8 cellular contexts compared by ENCODE assay signal in the genomic region with DNA sequence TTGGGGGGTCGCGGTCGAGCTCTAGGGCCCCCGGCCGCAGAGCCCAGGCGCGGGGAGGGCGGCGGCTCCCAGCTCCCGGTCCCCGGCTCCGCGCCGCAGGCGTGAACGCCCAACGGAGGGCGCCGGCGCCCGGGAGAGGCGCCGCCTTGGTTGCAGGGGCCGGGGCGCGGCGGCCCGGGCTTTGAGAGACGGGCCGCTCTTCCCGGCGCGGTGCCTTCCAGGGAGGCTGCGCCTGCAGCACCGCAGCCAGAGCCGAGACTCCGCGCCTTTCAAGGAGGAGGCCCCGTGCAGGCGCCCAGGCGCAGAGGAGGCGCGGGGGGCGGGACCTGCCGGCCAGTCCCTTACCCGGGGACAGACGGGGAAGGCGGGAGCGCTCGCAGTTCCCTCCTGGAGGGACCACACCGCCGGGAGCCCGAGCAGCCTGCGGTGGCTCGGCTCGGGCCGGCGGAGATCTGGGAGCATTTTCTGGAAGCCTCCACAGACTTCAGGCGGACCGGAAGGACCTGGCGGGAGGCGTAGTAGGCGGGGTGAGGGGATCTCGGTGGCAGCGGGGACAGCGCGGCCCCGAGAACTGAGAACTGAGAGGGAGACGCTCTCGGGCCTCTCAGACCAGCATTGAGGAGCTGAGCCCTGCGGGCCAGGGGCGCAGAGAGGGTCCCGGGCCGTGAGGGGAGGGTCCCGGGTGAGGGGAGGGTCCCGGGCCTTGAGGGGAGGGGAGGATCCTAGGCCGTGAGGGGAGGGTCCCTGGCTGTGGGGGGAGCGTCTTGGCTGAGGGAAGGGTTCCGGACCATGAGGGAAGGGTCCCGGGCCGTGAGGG. TPM values are rescaled to one million over a fixed set of nuclear protein-coding genes. Genes with fewer than 3 reads are reported as not detected.
A peak's percentile ranks its signal among the peaks of the same experiment; 100 is the strongest.
DNase-seq lines count a peak whose midpoint lies in the region; ATAC-seq lines count a peak whose summit lies in the region.

No MANE protein-coding gene starts in this region.

- H3K36me3 ChIP-seq in SJSA1: no peaks in the 10 kb centered on the region

- ATAC-seq in GM18511 (IDR thresholded peaks at IDR 0.05; ENCODE audit: unreplicated experiment) (peak; percentile 44), HG03280 (IDR thresholded peaks at IDR 0.05; ENCODE audit: unreplicated experiment) (peak; percentile 10)

- H3K27me3 ChIP-seq in SJSA1 (replicated peaks): peaks cover 8% of the 10 kb centered on the region

- H3K4me1 ChIP-seq in SJSA1 (replicated peaks): peaks cover 12% of the 10 kb centered on the region

- H3K27ac ChIP-seq in SJSA1: no peak overlapping the region

- peak; percentile 55 for DNase-seq in AG08396 (ENCODE audit: low spot score)
- peak in 1 of 2 experiments; percentile 28 for DNase-seq in SJSA1 (ENCODE audit: low read depth in 1 of 2, low spot score in 2 of 2)
- peak; percentile 47 for DNase-seq in cerebellar cortex (ENCODE audit: low spot score)
- DNase-seq in left kidney (ENCODE audit: low read depth, low spot score): peak; percentile 85
- peak in 2 of 3 experiments; percentile 13 to 30 for DNase-seq in stimulated activated CD4-positive, alpha-beta T cell treated with anti-CD3 and anti-CD28 coated beads, TNF-alpha, amount 100 ng/mL, for 24 hours (ENCODE audit: low read depth in 3 of 3)
- no peak for DNase-seq in activated gamma-delta T cell (lab: John Stamatoyannopoulos, UW)

- peak overlapping the region; percentile 35 for H3K4me3 ChIP-seq in SJSA1

- no peaks in the 10 kb centered on the region for H3K9me3 ChIP-seq in SJSA1 (replicated peaks)

RNA-seq across cellular contexts. Expression of gene MCF2L, which starts 25.5 kb away (rescaled TPM):
- 9.4 and 14.6 TPM in 2 replicates for total RNA-seq in SJSA1 (2014; rRNA removed; shearing (Covaris generic))
